In genomic region chr1:248825573-248825908, GRCh38 we compare ENCODE assay signal across 8 cellular contexts. TPM values are rescaled to one million over a fixed set of nuclear protein-coding genes. Genes with fewer than 3 reads are reported as not detected.
A peak's percentile ranks its signal among the peaks of the same experiment; 100 is the strongest.
DNase-seq lines count a peak whose midpoint lies in the region; ATAC-seq and TF ChIP-seq lines count a peak whose summit lies in the region.

No MANE protein-coding gene starts in this region.

- peak overlapping the region; percentile 99 for H3K27ac Mint-ChIP-seq in T-helper 1 cell treated with Interleukin-12 subunit alpha and Interleukin-12 subunit beta and Interleukin-4 antibody, amounts not matched to agents 30 μg/mL and 1 μg/mL, for 36 hours

- H2AK5ac ChIP-seq in mesenchymal stem cell (ENCODE audit: low read length, severe bottlenecking): no peak overlapping the region

- peak overlapping the region in 1 of 2 experiments; percentile 16 for H3K18ac ChIP-seq in mesenchymal stem cell (ENCODE audit: low read depth in 1 of 2, low read length in 2 of 2)

- H3K27ac ChIP-seq in brain microvascular endothelial cell: peak overlapping the region; percentile 98
- H3K27ac ChIP-seq in mesenchymal stem cell (ENCODE audit: low read length, poor library complexity, severe bottlenecking): peak overlapping the region; percentile 46
- peak overlapping the region in 1 of 2 donors; percentile 61 for H3K27ac ChIP-seq in aorta (ENCODE audit: low read depth in 1 of 2, low read length in 2 of 2)

- H3K14ac ChIP-seq in mesenchymal stem cell (ENCODE audit: low read length in 2 of 2): no peak overlapping the region

- H3K4me3 ChIP-seq in brain microvascular endothelial cell (ENCODE audit: low read depth, low read length) (peak overlapping the region; percentile 96), mesenchymal stem cell (ENCODE audit: insufficient read depth in 1 of 2, low read depth in 1 of 2, low read length in 2 of 2) (peak overlapping the region; percentile 82 to 94), aorta (ENCODE audit: low read length in 2 of 2) (peak overlapping the region; percentile 71 to 93)

- in situ Hi-C loops in brain microvascular endothelial cell (cut with HindIII; ENCODE audit: low pct_ligation_motif_present, low sequenced_read_pairs): no loop called here

- H3K36me3 ChIP-seq in brain microvascular endothelial cell (replicated peaks): peaks cover 17% of the 10 kb centered on the region
- H3K36me3 ChIP-seq in mesenchymal stem cell (ENCODE audit: control insufficient read depth in 1 of 2, insufficient read depth in 2 of 2, low read depth in 1 of 2, low read length in 2 of 2): peaks cover 22 to 34% of the 10 kb centered on the region in 2 experiments
- H3K36me3 ChIP-seq in aorta (ENCODE audit: control insufficient read depth in 1 of 2, insufficient read depth in 2 of 2, low read length in 1 of 2): no peaks in the 10 kb centered on the region

- H3K9me3 ChIP-seq in mesenchymal stem cell (ENCODE audit: control insufficient read depth, low read length) (no peaks in the 10 kb centered on the region), aorta (ENCODE audit: control insufficient read depth, low read length) (no peaks in the 10 kb centered on the region)

- WGBS in mesenchymal stem cell: under 1% methylated on average over 18 of the region's 18 CpGs
- WGBS in aorta, 2 donors: 1% methylated on average over 18 of the region's 18 CpGs

- peaks cover 23% of the 10 kb centered on the region for H3K36me3 Mint-ChIP-seq in T-helper 1 cell treated with Interleukin-12 subunit alpha and Interleukin-12 subunit beta and Interleukin-4 antibody, amounts not matched to agents 30 μg/mL and 1 μg/mL, for 36 hours (ENCODE audit: low read depth)

- H3K27me3 ChIP-seq in brain microvascular endothelial cell (replicated peaks) (no peaks in the 10 kb centered on the region), mesenchymal stem cell (ENCODE audit: control insufficient read depth in 1 of 2, insufficient read depth in 1 of 2, low read length in 2 of 2) (no peaks in the 10 kb centered on the region), aorta (ENCODE audit: control insufficient read depth in 1 of 2, insufficient read depth in 2 of 2, low read length in 1 of 2) (no peaks in the 10 kb centered on the region)

- H3K9ac ChIP-seq in mesenchymal stem cell (ENCODE audit: low read length): peak overlapping the region; percentile 96

- no peak overlapping the region for H2BK12ac ChIP-seq in mesenchymal stem cell (ENCODE audit: low read length in 2 of 2)

- no peak overlapping the region for H3K23ac ChIP-seq in mesenchymal stem cell (ENCODE audit: low read length in 2 of 2)

- DNase-seq in T-helper 1 cell: no peak
- no peak for DNase-seq in brain microvascular endothelial cell
- DNase-seq in mesenchymal stem cell: no peak
- DNase-seq in aorta: no peak
- DNase-seq in hypothalamus (lab: John Stamatoyannopoulos, UW): no peak
- DNase-seq in activated effector memory CD4-positive, alpha-beta T cell treated with Interleukin-2 at 50 U/mL for 16 hours: no peak

- no peak overlapping the region for H2BK120ac ChIP-seq in mesenchymal stem cell (ENCODE audit: low read depth, low read length)

- ATAC-seq in HG03196 (IDR thresholded peaks at IDR 0.05; ENCODE audit: unreplicated experiment) (peak; percentile 7), aorta (ENCODE audit: low FRiP score) (peak; percentile 13)

- H3K4me1 ChIP-seq in mesenchymal stem cell (ENCODE audit: control insufficient read depth, insufficient read depth, low read depth, low read length) (peaks cover 27% of the 10 kb centered on the region), aorta (ENCODE audit: control insufficient read depth in 1 of 2, insufficient read depth in 2 of 2, low read length in 2 of 2) (peaks cover 7 to 8% of the 10 kb centered on the region in 2 donors)

- peak overlapping the region; percentile 19 for H2BK5ac ChIP-seq in mesenchymal stem cell (ENCODE audit: low read depth, low read length, poor library complexity, severe bottlenecking)

- peak overlapping the region; percentile 97 for H4K8ac ChIP-seq in mesenchymal stem cell (ENCODE audit: low read length)

- intact Hi-C loops in aorta (cut with DNase I): no loop called here

- H4K91ac ChIP-seq in mesenchymal stem cell (ENCODE audit: low read length): peak overlapping the region; percentile 1

- peak overlapping the region; percentile 98 for H3K4me3 Mint-ChIP-seq in T-helper 1 cell treated with Interleukin-12 subunit alpha and Interleukin-12 subunit beta and Interleukin-4 antibody, amounts not matched to agents 30 μg/mL and 1 μg/mL, for 36 hours

- no peaks in the 10 kb centered on the region for H3K9me3 Mint-ChIP-seq in T-helper 1 cell treated with Interleukin-12 subunit alpha and Interleukin-12 subunit beta and Interleukin-4 antibody, amounts not matched to agents 30 μg/mL and 1 μg/mL, for 36 hours

- peak overlapping the region in 1 of 2 experiments; percentile 92 for H3K4ac ChIP-seq in mesenchymal stem cell (ENCODE audit: low read depth in 1 of 2, low read length in 2 of 2)

- H3K27me3 Mint-ChIP-seq in T-helper 1 cell treated with Interleukin-12 subunit alpha and Interleukin-12 subunit beta and Interleukin-4 antibody, amounts not matched to agents 30 μg/mL and 1 μg/mL, for 36 hours (ENCODE audit: low read depth): no peaks in the 10 kb centered on the region

- H3K79me1 ChIP-seq in mesenchymal stem cell (replicated peaks; ENCODE audit: low read length, poor library complexity, severe bottlenecking): peaks cover 12% of the 10 kb centered on the region

- H2AFZ ChIP-seq in mesenchymal stem cell (ENCODE audit: low read depth, low read length): peak overlapping the region; percentile 10

- H2BK15ac ChIP-seq in mesenchymal stem cell (ENCODE audit: low read depth, poor library complexity, severe bottlenecking): no peak overlapping the region

- peaks cover 44% of the 10 kb centered on the region for H3K4me1 Mint-ChIP-seq in T-helper 1 cell treated with Interleukin-12 subunit alpha and Interleukin-12 subunit beta and Interleukin-4 antibody, amounts not matched to agents 30 μg/mL and 1 μg/mL, for 36 hours (ENCODE audit: low read depth)

- no peak for TF ChIP-seq CTCF in brain microvascular endothelial cell (IDR thresholded peaks at IDR 0.05; ENCODE audit: low read depth, low read length, missing control alignments)

- H3K4me2 ChIP-seq in mesenchymal stem cell (ENCODE audit: low read length, poor library complexity, severe bottlenecking): peak overlapping the region; percentile 91

RNA-seq across cellular contexts. Expression of gene SH3BP5L, which starts 0.2 kb away (rescaled TPM):
- polyA plus RNA-seq in mesenchymal stem cell (2013, experiment 1 of 2): 9.3 TPM
- 9.7 TPM for polyA plus RNA-seq in mesenchymal stem cell (2013, experiment 2 of 2)
- total RNA-seq in aorta: 10 to 100 TPM; 21.4 to 25.1 TPM
- 10 to 100 TPM; 11.8 to 16.6 TPM for polyA plus RNA-seq in aorta

RNA-seq across cellular contexts. Expression of gene ZNF672, which starts 12.5 kb away (rescaled TPM):
- polyA plus RNA-seq in mesenchymal stem cell (2013, experiment 1 of 2): 14.5 TPM
- 14.8 TPM for polyA plus RNA-seq in mesenchymal stem cell (2013, experiment 2 of 2)
- 10 to 100 TPM; 18.7 to 30.5 TPM for total RNA-seq in aorta
- 10 to 100 TPM in 1 of 2 donors, 1 to 10 TPM in 1; 5.1 to 11.0 TPM for polyA plus RNA-seq in aorta

RNA-seq across cellular contexts. Expression of gene ZNF692, which starts 33.3 kb away (rescaled TPM):
- 10.4 TPM for polyA plus RNA-seq in mesenchymal stem cell (2013, experiment 1 of 2)
- 10.5 TPM for polyA plus RNA-seq in mesenchymal stem cell (2013, experiment 2 of 2)
- 10 to 100 TPM; 20.7 to 41.3 TPM for total RNA-seq in aorta
- polyA plus RNA-seq in aorta: 100 to 1,000 TPM in 1 of 2 donors, 10 to 100 TPM in 1; 10.3 to 176 TPM
